8 cellular contexts compared by ENCODE assay signal in the genomic region with DNA sequence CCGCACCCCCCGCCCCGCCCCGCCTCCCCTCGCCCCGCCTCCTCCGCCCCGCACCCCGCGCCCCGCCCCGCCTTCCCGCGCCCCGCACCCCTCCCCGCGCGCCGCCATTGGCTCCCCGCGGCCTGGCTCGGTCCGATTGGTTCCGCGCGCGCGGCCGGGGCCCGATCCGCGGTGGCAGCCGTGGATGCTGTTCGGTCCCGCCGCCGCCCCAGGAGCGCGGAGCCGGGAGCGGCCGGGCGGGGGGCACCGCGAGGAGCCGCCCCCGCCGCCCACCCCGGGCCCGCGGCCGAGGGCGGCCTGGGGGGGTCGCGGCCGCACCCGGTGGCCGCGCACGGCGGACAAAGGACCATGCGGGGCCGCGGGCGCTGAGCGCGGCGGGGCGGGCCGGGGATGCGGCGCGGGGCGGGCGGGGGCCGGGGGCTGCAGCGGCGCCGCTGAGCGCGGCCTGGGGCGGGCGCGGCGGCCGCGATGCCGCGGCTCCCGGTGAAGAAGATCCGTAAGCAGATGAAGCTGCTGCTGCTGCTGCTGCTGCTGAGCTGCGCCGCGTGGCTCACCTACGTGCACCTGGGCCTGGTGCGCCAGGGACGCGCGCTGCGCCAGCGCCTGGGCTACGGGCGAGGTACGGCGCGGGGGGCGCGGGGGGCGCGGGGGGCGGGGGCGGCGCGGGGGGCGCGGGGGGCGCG. TPM values are rescaled to one million over a fixed set of nuclear protein-coding genes. Genes with fewer than 3 reads are reported as not detected.
A peak's percentile ranks its signal among the peaks of the same experiment; 100 is the strongest.
DNase-seq lines count a peak whose midpoint lies in the region; ATAC-seq and TF ChIP-seq lines count a peak whose summit lies in the region.

A gene with protein sequence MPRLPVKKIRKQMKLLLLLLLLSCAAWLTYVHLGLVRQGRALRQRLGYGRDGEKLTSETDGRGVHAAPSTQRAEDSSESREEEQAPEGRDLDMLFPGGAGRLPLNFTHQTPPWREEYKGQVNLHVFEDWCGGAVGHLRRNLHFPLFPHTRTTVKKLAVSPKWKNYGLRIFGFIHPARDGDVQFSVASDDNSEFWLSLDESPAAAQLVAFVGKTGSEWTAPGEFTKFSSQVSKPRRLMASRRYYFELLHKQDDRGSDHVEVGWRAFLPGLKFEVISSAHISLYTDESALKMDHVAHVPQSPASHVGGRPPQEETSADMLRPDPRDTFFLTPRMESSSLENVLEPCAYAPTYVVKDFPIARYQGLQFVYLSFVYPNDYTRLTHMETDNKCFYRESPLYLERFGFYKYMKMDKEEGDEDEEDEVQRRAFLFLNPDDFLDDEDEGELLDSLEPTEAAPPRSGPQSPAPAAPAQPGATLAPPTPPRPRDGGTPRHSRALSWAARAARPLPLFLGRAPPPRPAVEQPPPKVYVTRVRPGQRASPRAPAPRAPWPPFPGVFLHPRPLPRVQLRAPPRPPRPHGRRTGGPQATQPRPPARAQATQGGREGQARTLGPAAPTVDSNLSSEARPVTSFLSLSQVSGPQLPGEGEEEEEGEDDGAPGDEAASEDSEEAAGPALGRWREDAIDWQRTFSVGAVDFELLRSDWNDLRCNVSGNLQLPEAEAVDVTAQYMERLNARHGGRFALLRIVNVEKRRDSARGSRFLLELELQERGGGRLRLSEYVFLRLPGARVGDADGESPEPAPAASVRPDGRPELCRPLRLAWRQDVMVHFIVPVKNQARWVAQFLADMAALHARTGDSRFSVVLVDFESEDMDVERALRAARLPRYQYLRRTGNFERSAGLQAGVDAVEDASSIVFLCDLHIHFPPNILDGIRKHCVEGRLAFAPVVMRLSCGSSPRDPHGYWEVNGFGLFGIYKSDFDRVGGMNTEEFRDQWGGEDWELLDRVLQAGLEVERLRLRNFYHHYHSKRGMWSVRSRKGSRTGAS (plus strand): TSS at position 164 of the 683 bp plus-strand sequence. CDS start 305 bp downstream, at position 469.

- no peak within 1 kb of the TSS for H3K27ac Mint-ChIP-seq in Caco-2 (ENCODE audit: unreplicated experiment)

- 0% methylated on average over 7 of the region's 118 CpGs; no CpG with 5 or more reads in 1 of the 2 donors for whole genome bisulfite sequencing in tibial nerve, 2 donors

- POLR2A ChIA-PET in Caco-2 (lab: Charles Lee): no interaction called here
- POLR2A ChIA-PET in OCI-LY7 (lab: Charles Lee): no interaction called here

- no peaks in the 10 kb centered on the region for H3K27me3 ChIP-seq in Caco-2 (replicated peaks; ENCODE audit: control insufficient read depth, insufficient read depth, low read length)
- peaks cover 0 to 54% of the 10 kb centered on the region in 2 donors for H3K27me3 ChIP-seq in tibial nerve
- H3K27me3 ChIP-seq in upper lobe of right lung: peaks cover 34% of the 10 kb centered on the region

- intact Hi-C loops in Caco-2 (cut with micrococcal nuclease; ENCODE audit: unreplicated experiment) (loop anchor here (2.0 to 10.0 kb wide), 2 partner anchors 23 to 75 kb away; a partner anchor contains a TSS), upper lobe of right lung (cut with DNase I) (no loop called here), OCI-LY7 (cut with micrococcal nuclease; ENCODE audit: unreplicated experiment) (no loop called here)

- BruUV-seq in Caco-2 (replicated peaks; lab: Mats Ljungman, UMichigan) (no TSS peak), OCI-LY7 (replicated peaks; lab: Mats Ljungman, UMichigan) (no TSS peak)

- ATAC-seq in upper lobe of right lung: no peak
- ATAC-seq in GM21737 (IDR thresholded peaks at IDR 0.05; ENCODE audit: unreplicated experiment): no peak

- no peaks in the 10 kb centered on the region for H4K20me1 ChIP-seq in OCI-LY7 (ENCODE audit: insufficient read depth, low read length)

- no peaks in the 10 kb centered on the region for H3K9me3 Mint-ChIP-seq in Caco-2 (ENCODE audit: unreplicated experiment)

- H3K27me3 Mint-ChIP-seq in Caco-2 (ENCODE audit: insufficient read depth, unreplicated experiment): peaks cover 2% of the 10 kb centered on the region

- no peaks in the 10 kb centered on the region; the same call in 1 of the 2 replicates for H3K9me3 ChIP-seq in Caco-2
- H3K9me3 ChIP-seq in tibial nerve: no peaks in the 10 kb centered on the region
- no peaks in the 10 kb centered on the region for H3K9me3 ChIP-seq in upper lobe of right lung
- H3K9me3 ChIP-seq in OCI-LY7 (ENCODE audit: low read length): no peaks in the 10 kb centered on the region

- H2AFZ ChIP-seq in OCI-LY7 (ENCODE audit: low read length): no peak within 1 kb of the TSS

- H3K4me2 ChIP-seq in OCI-LY7 (ENCODE audit: low read length): no peak within 1 kb of the TSS

- no peak for TF ChIP-seq POLR2A in tibial nerve (IDR thresholded peaks at IDR 0.05)

- DNase-seq in Caco-2: peak in 1 of 2 experiments; percentile 60
- peak; percentile 52 to 66 for DNase-seq in NCI-H1930 (lab: John Stamatoyannopoulos, UW)
- peak; percentile 78 for DNase-seq in astrocyte of the hippocampus (ENCODE audit: low read depth, low spot score)
- peak; percentile 45 for DNase-seq in iris pigment epithelial cell (ENCODE audit: low read depth)
- DNase-seq in tibial nerve (ENCODE audit: low spot score in 2 of 2): no peak
- DNase-seq in upper lobe of right lung: no peak
- DNase-seq in OCI-LY7 (ENCODE audit: low spot score): no peak

- H3K4me1 Mint-ChIP-seq in Caco-2 (ENCODE audit: low read depth, unreplicated experiment): peaks cover 15% of the 10 kb centered on the region

- TF ChIP-seq CTCF in Caco-2 (IDR thresholded peaks at IDR 0.05; ENCODE audit: insufficient read depth in 1 of 2, low read depth in 1 of 2, low read length in 1 of 2, severe bottlenecking in 1 of 2, unreplicated experiment in 1 of 2) (no peak), tibial nerve (IDR thresholded peaks at IDR 0.05) (no peak), upper lobe of right lung (IDR thresholded peaks at IDR 0.05) (no peak), OCI-LY7 (conservative IDR thresholded peaks at IDR 0.05; ENCODE audit: low read length) (no peak)

- H3K79me2 ChIP-seq in OCI-LY7 (ENCODE audit: insufficient read depth, low read depth, low read length): no peaks in the 10 kb centered on the region

- no peaks in the 10 kb centered on the region for H3K9me2 ChIP-seq in OCI-LY7 (ENCODE audit: insufficient read depth, low read length)

- no peak for TF ChIP-seq EP300 in tibial nerve (IDR thresholded peaks at IDR 0.05)

- H3K36me3 ChIP-seq in Caco-2 (ENCODE audit: control insufficient read depth, insufficient read depth, low read length): no peaks in the 10 kb centered on the region; the same call in none of the 2 replicates
- no peaks in the 10 kb centered on the region for H3K36me3 ChIP-seq in tibial nerve
- H3K36me3 ChIP-seq in upper lobe of right lung: no peaks in the 10 kb centered on the region
- no peaks in the 10 kb centered on the region for H3K36me3 ChIP-seq in OCI-LY7 (ENCODE audit: insufficient read depth, low read length)

- H3K36me3 Mint-ChIP-seq in Caco-2 (ENCODE audit: insufficient read depth, unreplicated experiment): peaks cover 26% of the 10 kb centered on the region

- H3K27ac ChIP-seq in tibial nerve (peak within 1 kb of the TSS in 3 of 4 donors; percentile 40 to 76 (median 67)), upper lobe of right lung (no peak within 1 kb of the TSS), OCI-LY7 (ENCODE audit: low read depth, low read length, poor library complexity, severe bottlenecking) (no peak within 1 kb of the TSS)

- peak within 1 kb of the TSS; percentile 56 for H3K4me3 ChIP-seq in Caco-2 (ENCODE audit: low read depth, low read length)
- peak within 1 kb of the TSS; percentile 14 to 52 (median 26) for H3K4me3 ChIP-seq in tibial nerve
- no peak within 1 kb of the TSS for H3K4me3 ChIP-seq in upper lobe of right lung
- H3K4me3 ChIP-seq in OCI-LY7 (ENCODE audit: low read depth, low read length, poor library complexity, severe bottlenecking): no peak within 1 kb of the TSS

- CTCF ChIA-PET in Caco-2 (lab: Charles Lee): interaction anchor here (0.6 to 2.9 kb wide), 4 partner anchors 79 to 184 kb away, joined by 3 to 14 read pairs (median 4); a partner anchor contains a TSS
- CTCF ChIA-PET in OCI-LY7 (lab: Charles Lee; ENCODE audit: unreplicated experiment): no interaction called here

- H3K4me3 Mint-ChIP-seq in Caco-2 (ENCODE audit: unreplicated experiment): peak within 1 kb of the TSS; percentile 91

- H3K4me1 ChIP-seq in Caco-2: peaks cover 26% of the 10 kb centered on the region
- H3K4me1 ChIP-seq in tibial nerve: peaks cover 0 to 38% (median 11%) of the 10 kb centered on the region in 4 donors
- H3K4me1 ChIP-seq in upper lobe of right lung: peaks cover 9% of the 10 kb centered on the region
- no peaks in the 10 kb centered on the region for H3K4me1 ChIP-seq in OCI-LY7 (ENCODE audit: insufficient read depth, low read length, poor library complexity, severe bottlenecking)

RNA-seq across cellular contexts. Expression of the gene that starts here (rescaled TPM):
- total RNA-seq in Caco-2 (2022): 30.7 and 35.6 TPM in 2 replicates
- total RNA-seq in tibial nerve: 10 to 100 TPM in 2 of 4 donors, 1 to 10 TPM in 2; 7.1 to 22.2 (median 14.1) TPM
- 1.9 TPM for total RNA-seq in upper lobe of right lung
- not detected in 2 replicates for total RNA-seq in OCI-LY7 (2014; rRNA removed; shearing (Covaris generic))
- total RNA-seq in OCI-LY7 (2022): not detected in 2 replicates

Comparison
In these comparisons a context has a peak if more than half of its experiments do, and no peak if none do; other contexts are left out.
1. DNase-seq: peak in NCI-H1930 (2 of 2), astrocyte of the hippocampus (single experiment) and iris pigment epithelial cell (single experiment); none in tibial nerve (0 of 2), upper lobe of right lung (single experiment) and OCI-LY7 (single experiment).
2. H3K4me3 ChIP-seq: peak in Caco-2 (single experiment) and tibial nerve (4 of 4); none in upper lobe of right lung (single experiment) and OCI-LY7 (single experiment).
3. H3K27ac ChIP-seq: peak in tibial nerve (3 of 4); none in upper lobe of right lung (single experiment) and OCI-LY7 (single experiment).